35 cellular contexts compared by ENCODE assay signal in the genomic region with DNA sequence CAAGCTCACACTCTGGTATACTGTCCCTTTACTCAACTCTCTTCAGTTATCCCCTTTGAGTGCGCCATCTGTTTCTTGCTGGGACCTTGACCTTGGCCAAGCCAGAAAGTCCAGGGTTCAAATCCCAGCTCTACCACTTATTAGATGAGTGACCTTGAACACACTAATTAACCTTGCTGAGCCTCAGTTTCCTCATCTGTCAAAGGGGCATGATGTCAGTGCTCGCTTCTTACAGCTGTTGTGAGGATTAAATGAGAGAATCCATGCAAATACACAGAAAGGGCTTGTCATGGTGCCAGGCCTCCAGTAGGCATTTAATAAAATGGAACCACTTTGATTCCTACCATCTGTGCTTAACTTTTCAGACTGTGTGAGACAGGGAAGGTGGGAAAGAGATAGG. TPM values are rescaled to one million over a fixed set of nuclear protein-coding genes. Genes with fewer than 3 reads are reported as not detected.
"Had no signal": no experiment of that assay in that cellular context is flagged by ENCODE, and none has a peak within 500 bp of the region (broad histone marks: within the 10 kb centered on the region; RNA-seq: fewer than 3 reads in every experiment).

No MANE protein-coding gene starts in this region.

- H3K27ac Mint-ChIP-seq: activated CD4-positive, alpha-beta memory T cell treated with anti-CD3 and anti-CD28 coated beads for 36 hours; activated CD4-positive, alpha-beta T cell treated with anti-CD3 and anti-CD28 coated beads for 36 hours; activated CD4-positive, alpha-beta T cell treated with anti-CD3 and anti-CD28 coated beads, Interleukin-2, amount 10 ng/mL, durations not matched to agents 24 days and 14 days; activated CD8-positive, alpha-beta memory T cell treated with anti-CD3 and anti-CD28 coated beads, Interleukin-2, amount 10 ng/mL, durations not matched to agents 7 days and 5 days; activated CD8-positive, alpha-beta T cell treated with anti-CD3 and anti-CD28 coated beads, Interleukin-2, amount 10 ng/mL, durations not matched to agents 7 days and 5 days; activated naive CD8-positive, alpha-beta T cell; activated T-cell treated with anti-CD3 and anti-CD28 coated beads, Interleukin-2, amount 50 U/mL, for 24 hours; activated T-helper 17 cell treated with anti-CD3 and anti-CD28 coated beads, Interleukin-2, amount 50 U/mL, for 72 hours; dendritic cell treated with granulocyte-macrophage colony-stimulating factor and Interleukin-4, amounts not matched to agents 40 ng/mL and 50 ng/mL, for 4 days; endodermal cell; T-helper 17 cell; T-helper 2 cell treated with Interferon-gamma antibody and Interleukin-4, amounts not matched to agents 5 μg/mL and 100 μg/mL, for 36 hours had no signal

- H3K27me3 ChIP-seq: brain microvascular endothelial cell had no signal

- H3K27ac ChIP-seq: brain microvascular endothelial cell, coronary artery, dorsolateral prefrontal cortex, WERI-Rb-1 had no signal

- DNase-seq: activated CD4-positive, alpha-beta memory T cell treated with anti-CD3 and anti-CD28 coated beads for 36 hours; activated CD4-positive, alpha-beta T cell treated with anti-CD3 and anti-CD28 coated beads for 36 hours; activated CD4-positive, alpha-beta T cell treated with anti-CD3 and anti-CD28 coated beads, Interleukin-2, amount 10 ng/mL, durations not matched to agents 24 days and 14 days; activated CD4-positive, CD25-positive, alpha-beta regulatory T cell; activated CD4-positive, CD25-positive, alpha-beta regulatory T cell treated with anti-CD3 and anti-CD28 coated beads, Interleukin-2, amount 50 U/mL, for 72 hours; activated CD8-positive, alpha-beta memory T cell treated with anti-CD3 and anti-CD28 coated beads, Interleukin-2, amount 10 ng/mL, durations not matched to agents 7 days and 5 days; activated CD8-positive, alpha-beta memory T cell treated with anti-CD3 and anti-CD28 coated beads, Interleukin-2, amount 50 U/mL, for 4 hours; activated CD8-positive, alpha-beta T cell treated with anti-CD3 and anti-CD28 coated beads, Interleukin-2, amount 10 ng/mL, durations not matched to agents 7 days and 5 days; activated effector memory CD4-positive, alpha-beta T cell treated with Interleukin-2 at 50 U/mL for 16 hours; activated gamma-delta T cell treated with Interleukin-2 at 50 U/mL for 16 hours; activated naive CD4-positive, alpha-beta T cell treated with anti-CD3 and anti-CD28 coated beads, Interleukin-2, amount 50 U/mL, for 16 hours; activated naive CD4-positive, alpha-beta T cell treated with Interleukin-2 at 50 U/mL for 16 hours; activated T-cell treated with anti-CD3 and anti-CD28 coated beads, Interleukin-2, amount 50 U/mL, for 24 hours; amniotic stem cell; anterior cingulate cortex; brain microvascular endothelial cell; dorsolateral prefrontal cortex; effector memory CD4-positive, alpha-beta T cell; endodermal cell; foreskin fibroblast; head of caudate nucleus; T-helper 17 cell; T1000; WERI-Rb-1 had no signal

- H3K4me3 Mint-ChIP-seq: activated CD4-positive, alpha-beta memory T cell treated with anti-CD3 and anti-CD28 coated beads for 36 hours; activated CD4-positive, alpha-beta T cell treated with anti-CD3 and anti-CD28 coated beads for 36 hours; activated CD4-positive, alpha-beta T cell treated with anti-CD3 and anti-CD28 coated beads, Interleukin-2, amount 10 ng/mL, durations not matched to agents 24 days and 14 days; activated CD8-positive, alpha-beta memory T cell treated with anti-CD3 and anti-CD28 coated beads, Interleukin-2, amount 10 ng/mL, durations not matched to agents 7 days and 5 days; activated CD8-positive, alpha-beta T cell treated with anti-CD3 and anti-CD28 coated beads, Interleukin-2, amount 10 ng/mL, durations not matched to agents 7 days and 5 days; activated naive CD8-positive, alpha-beta T cell; activated T-cell treated with anti-CD3 and anti-CD28 coated beads, Interleukin-2, amount 50 U/mL, for 24 hours; activated T-helper 17 cell treated with anti-CD3 and anti-CD28 coated beads, Interleukin-2, amount 50 U/mL, for 72 hours; central memory CD8-positive, alpha-beta T cell; dendritic cell treated with granulocyte-macrophage colony-stimulating factor and Interleukin-4, amounts not matched to agents 40 ng/mL and 50 ng/mL, for 4 days; endodermal cell; T-helper 17 cell; T-helper 2 cell treated with Interferon-gamma antibody and Interleukin-4, amounts not matched to agents 5 μg/mL and 100 μg/mL, for 36 hours had no signal

- H3K4me3 ChIP-seq: coronary artery, dorsolateral prefrontal cortex had no signal

- H3K36me3 ChIP-seq: WERI-Rb-1 had no signal

- H3K27me3 Mint-ChIP-seq: central memory CD8-positive, alpha-beta T cell had no signal

- H3K9me3 Mint-ChIP-seq: activated CD4-positive, alpha-beta memory T cell treated with anti-CD3 and anti-CD28 coated beads for 36 hours; activated CD4-positive, alpha-beta T cell treated with anti-CD3 and anti-CD28 coated beads, Interleukin-2, amount 10 ng/mL, durations not matched to agents 24 days and 14 days; activated T-cell treated with anti-CD3 and anti-CD28 coated beads, Interleukin-2, amount 50 U/mL, for 24 hours; activated T-helper 17 cell treated with anti-CD3 and anti-CD28 coated beads, Interleukin-2, amount 50 U/mL, for 72 hours; central memory CD8-positive, alpha-beta T cell; dendritic cell treated with granulocyte-macrophage colony-stimulating factor and Interleukin-4, amounts not matched to agents 40 ng/mL and 50 ng/mL, for 4 days; endodermal cell; T-helper 2 cell treated with Interferon-gamma antibody and Interleukin-4, amounts not matched to agents 5 μg/mL and 100 μg/mL, for 36 hours had no signal

- ATAC-seq: activated CD4-positive, alpha-beta T cell treated with anti-CD3 and anti-CD28 coated beads for 36 hours; activated CD8-positive, alpha-beta memory T cell treated with anti-CD3 and anti-CD28 coated beads, Interleukin-2, amount 10 ng/mL, durations not matched to agents 7 days and 5 days; activated CD8-positive, alpha-beta T cell treated with anti-CD3 and anti-CD28 coated beads, Interleukin-2, amount 10 ng/mL, durations not matched to agents 7 days and 5 days; activated T-helper 17 cell treated with anti-CD3 and anti-CD28 coated beads, Interleukin-2, amount 50 U/mL, for 72 hours; esophagus mucosa; T-helper 17 cell had no signal

- H3K36me3 Mint-ChIP-seq: activated CD4-positive, alpha-beta memory T cell treated with anti-CD3 and anti-CD28 coated beads for 36 hours; activated CD8-positive, alpha-beta memory T cell treated with anti-CD3 and anti-CD28 coated beads, Interleukin-2, amount 10 ng/mL, durations not matched to agents 7 days and 5 days; activated naive CD8-positive, alpha-beta T cell had no signal

- FAIRE-seq: astrocyte, bronchial epithelial cell, frontal cortex had no signal

RNA-seq across cellular contexts. Expression of gene C6orf132, which starts 34.3 kb away (rescaled TPM):
- total RNA-seq: cerebellum, T-helper 17 cell had no signal
